In the genomic region with DNA sequence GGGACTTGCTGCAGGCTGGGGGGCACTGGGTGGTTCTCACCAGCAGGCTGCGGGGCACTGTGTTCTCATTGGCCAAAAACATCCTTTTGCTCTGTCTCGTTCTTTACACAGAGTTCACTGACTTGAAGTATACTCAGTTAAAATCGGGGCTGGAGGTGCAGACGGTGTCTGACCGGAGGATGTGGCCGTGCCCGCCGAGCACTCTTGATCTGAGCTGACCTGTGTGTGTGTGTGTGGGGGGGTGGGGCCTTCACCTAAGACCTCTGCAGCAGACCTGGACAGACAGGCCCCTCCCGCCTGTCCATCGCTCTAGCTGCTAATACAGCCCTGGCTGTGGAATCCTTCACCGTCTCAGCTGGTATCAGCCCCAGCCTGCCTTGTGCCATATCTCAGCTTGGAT, we compare ENCODE assay signal across 18 cellular contexts. TPM values are rescaled to one million over a fixed set of nuclear protein-coding genes. Genes with fewer than 3 reads are reported as not detected.
DNase-seq lines count a peak whose midpoint lies in the region; ATAC-seq and TF ChIP-seq lines count a peak whose summit lies in the region.
"Had no signal": no experiment of that assay in that cellular context is flagged by ENCODE, and none has a peak within 500 bp of the region (broad histone marks: within the 10 kb centered on the region; RNA-seq: fewer than 3 reads in every experiment).

No MANE protein-coding gene starts in this region.

- H3K9me3 Mint-ChIP-seq in activated naive CD4-positive, alpha-beta T cell treated with anti-CD3 and anti-CD28 coated beads for 36 hours, result no peaks in the 10 kb centered on the region
- H3K9me3 Mint-ChIP-seq: CD8-positive, alpha-beta memory T cell; H9 had no signal

- no peak overlapping the region for H3K4me3 ChIP-seq in colonic mucosa
- no peak overlapping the region for H3K4me3 ChIP-seq in mesenchymal stem cell (ENCODE audit: insufficient read depth in 1 of 2, low read depth in 1 of 2, low read length in 2 of 2)
- H3K4me3 ChIP-seq: BLaER1 treated with 17β-estradiol and CSF1 and Interleukin-3, amounts not matched to agents 10 nM and 100 nM had no signal

- CTCF ChIA-PET in activated naive CD4-positive, alpha-beta T cell treated with anti-CD3 and anti-CD28 coated beads for 36 hours (lab: Charles Lee), result no interaction called here

- DNase-seq in activated naive CD4-positive, alpha-beta T cell treated with anti-CD3 and anti-CD28 coated beads for 36 hours, result no peak
- DNase-seq in activated naive CD4-positive, alpha-beta T cell treated with Interleukin-2 at 50 U/mL for 16 hours, result no peak
- DNase-seq in colonic mucosa, result no peak
- no peak for DNase-seq in mesenchymal stem cell
- no peak for DNase-seq in ACHN
- no peak for DNase-seq in stimulated activated CD4-positive, alpha-beta T cell treated with anti-CD3 and anti-CD28 coated beads, Interleukin-1b, Interleukin-23, amount 100 ng/mL, for 48 hours
- DNase-seq: CD8-positive, alpha-beta memory T cell; DMS79 treated with DMSO at 0.1 percent for 48 hours; H9; NCI-H1105; NCI-H1694; NCI-H2081 treated with DMSO at 0.1 percent for 48 hours; NK-92 treated with Interleukin-12 subunit alpha and Interleukin-12 subunit beta, amount 100 ng/mL, for 24 hours had no signal

- TF ChIP-seq CTCF in colonic mucosa (IDR thresholded peaks at IDR 0.05), result no peak

- H2BK120ac ChIP-seq in mesenchymal stem cell (ENCODE audit: low read depth, low read length), result no peak overlapping the region

- H3K36me3 Mint-ChIP-seq in activated naive CD4-positive, alpha-beta T cell treated with anti-CD3 and anti-CD28 coated beads for 36 hours (ENCODE audit: low read depth), result peaks cover 42% of the 10 kb centered on the region

- H4K8ac ChIP-seq in mesenchymal stem cell (ENCODE audit: low read length), result peak overlapping the region; percentile 4

- peak overlapping the region; percentile 79 for H3K27ac ChIP-seq in colonic mucosa
- H3K27ac ChIP-seq in mesenchymal stem cell (ENCODE audit: low read length, poor library complexity, severe bottlenecking), result no peak overlapping the region

- no peak overlapping the region for H3K4me3 Mint-ChIP-seq in activated naive CD4-positive, alpha-beta T cell treated with anti-CD3 and anti-CD28 coated beads for 36 hours
- H3K4me3 Mint-ChIP-seq: H9 had no signal

- H3K14ac ChIP-seq in mesenchymal stem cell (ENCODE audit: low read length in 2 of 2), result no peak overlapping the region

- H3K4me2 ChIP-seq in mesenchymal stem cell (ENCODE audit: low read length, poor library complexity, severe bottlenecking), result no peak overlapping the region

- no peak overlapping the region for H2BK15ac ChIP-seq in mesenchymal stem cell (ENCODE audit: low read depth, poor library complexity, severe bottlenecking)

- peak overlapping the region in 1 of 2 experiments; percentile 27 for H3K23ac ChIP-seq in mesenchymal stem cell (ENCODE audit: low read length in 2 of 2)

- H2BK12ac ChIP-seq in mesenchymal stem cell (ENCODE audit: low read length in 2 of 2), result no peak overlapping the region

- no peak overlapping the region for H3K18ac ChIP-seq in mesenchymal stem cell (ENCODE audit: low read depth in 1 of 2, low read length in 2 of 2)

- H3K4me1 ChIP-seq in colonic mucosa (peaks cover 15% of the 10 kb centered on the region), mesenchymal stem cell (ENCODE audit: control insufficient read depth, insufficient read depth, low read depth, low read length) (no peaks in the 10 kb centered on the region)

- peaks cover 47% of the 10 kb centered on the region for H3K79me1 ChIP-seq in mesenchymal stem cell (replicated peaks; ENCODE audit: low read length, poor library complexity, severe bottlenecking)

- over 99% methylated on average over 11 of the region's 11 CpGs for WGBS in mesenchymal stem cell

- H2BK5ac ChIP-seq in mesenchymal stem cell (ENCODE audit: low read depth, low read length, poor library complexity, severe bottlenecking), result no peak overlapping the region

- H3K27ac Mint-ChIP-seq in activated naive CD4-positive, alpha-beta T cell treated with anti-CD3 and anti-CD28 coated beads for 36 hours, result peak overlapping the region; percentile 18
- H3K27ac Mint-ChIP-seq: H9 had no signal

- no peak overlapping the region for H2AFZ ChIP-seq in mesenchymal stem cell (ENCODE audit: low read depth, low read length)

- no peaks in the 10 kb centered on the region for H3K27me3 Mint-ChIP-seq in activated naive CD4-positive, alpha-beta T cell treated with anti-CD3 and anti-CD28 coated beads for 36 hours (ENCODE audit: low read depth)
- H3K27me3 Mint-ChIP-seq: CD8-positive, alpha-beta memory T cell had no signal

- H3K36me3 ChIP-seq in colonic mucosa (no peaks in the 10 kb centered on the region), mesenchymal stem cell (ENCODE audit: control insufficient read depth in 1 of 2, insufficient read depth in 2 of 2, low read depth in 1 of 2, low read length in 2 of 2) (peaks cover 52 to 75% of the 10 kb centered on the region in 2 experiments)

- intact Hi-C loops in activated naive CD4-positive, alpha-beta T cell treated with anti-CD3 and anti-CD28 coated beads for 36 hours (cut with micrococcal nuclease), result no loop called here
- intact Hi-C loops in colonic mucosa (cut with DNase I), result no loop called here

- H4K91ac ChIP-seq in mesenchymal stem cell (ENCODE audit: low read length), result no peak overlapping the region

- H2AK5ac ChIP-seq in mesenchymal stem cell (ENCODE audit: low read length, severe bottlenecking), result no peak overlapping the region

- in situ Hi-C loops in ACHN (cut with HindIII; ENCODE audit: low pct_ligation_motif_present, low pct_unique_long_range_greater_than_20kb, low sequenced_read_pairs), result no loop called here

- H3K9ac ChIP-seq in colonic mucosa (ENCODE audit: low read depth in 2 of 2, low read length in 2 of 2) (no peak overlapping the region), mesenchymal stem cell (ENCODE audit: low read length) (no peak overlapping the region)

- no peaks in the 10 kb centered on the region for H3K27me3 ChIP-seq in colonic mucosa
- H3K27me3 ChIP-seq in mesenchymal stem cell (ENCODE audit: control insufficient read depth in 1 of 2, insufficient read depth in 1 of 2, low read length in 2 of 2), result no peaks in the 10 kb centered on the region
- H3K27me3 ChIP-seq: BLaER1 treated with 17β-estradiol and CSF1 and Interleukin-3, amounts not matched to agents 10 nM and 100 nM; Peyer's patch had no signal

- no peak for ATAC-seq in GM18498 (IDR thresholded peaks at IDR 0.05; ENCODE audit: unreplicated experiment)
- no peak for ATAC-seq in HG03135 (IDR thresholded peaks at IDR 0.05; ENCODE audit: unreplicated experiment)
- ATAC-seq: Right ventricle myocardium inferior had no signal

- peaks cover 22% of the 10 kb centered on the region for H3K4me1 Mint-ChIP-seq in activated naive CD4-positive, alpha-beta T cell treated with anti-CD3 and anti-CD28 coated beads for 36 hours (ENCODE audit: low read depth)
- H3K4me1 Mint-ChIP-seq: H9 had no signal

- H3K9me3 ChIP-seq in colonic mucosa (no peaks in the 10 kb centered on the region), mesenchymal stem cell (ENCODE audit: control insufficient read depth, low read length) (no peaks in the 10 kb centered on the region)
- H3K9me3 ChIP-seq: BLaER1 treated with 17β-estradiol and CSF1 and Interleukin-3, amounts not matched to agents 10 nM and 100 nM; Peyer's patch had no signal

- H3K4ac ChIP-seq in mesenchymal stem cell (ENCODE audit: low read depth in 1 of 2, low read length in 2 of 2), result no peak overlapping the region

RNA-seq across cellular contexts. Expression of a gene that starts 7.1 kb away (rescaled TPM):
- total RNA-seq in activated naive CD4-positive, alpha-beta T cell treated with anti-CD3 and anti-CD28 coated beads for 36 hours, result 10 to 100 TPM; 18.8 to 21.3 TPM
- 10 to 100 TPM; 49.0 to 60.8 TPM for total RNA-seq in colonic mucosa
- polyA plus RNA-seq in mesenchymal stem cell (2013, experiment 1 of 2), result 30.4 TPM
- polyA plus RNA-seq in mesenchymal stem cell (2013, experiment 2 of 2), result 33.2 TPM

RNA-seq across cellular contexts. Expression of a gene that starts 13.8 kb away (rescaled TPM):
- 10 to 100 TPM; 26.2 to 28.2 TPM for total RNA-seq in activated naive CD4-positive, alpha-beta T cell treated with anti-CD3 and anti-CD28 coated beads for 36 hours
- 10 to 100 TPM; 31.0 to 31.1 TPM for total RNA-seq in colonic mucosa
- polyA plus RNA-seq in mesenchymal stem cell (2013, experiment 1 of 2), result 62.4 TPM
- polyA plus RNA-seq in mesenchymal stem cell (2013, experiment 2 of 2), result 62.2 TPM

RNA-seq across cellular contexts. Expression of a gene that starts 25.0 kb away (rescaled TPM):
- 10 to 100 TPM; 45.3 to 45.7 TPM for total RNA-seq in activated naive CD4-positive, alpha-beta T cell treated with anti-CD3 and anti-CD28 coated beads for 36 hours
- total RNA-seq in colonic mucosa, result 10 to 100 TPM; 38.7 to 45.5 TPM
- 36.7 TPM for polyA plus RNA-seq in mesenchymal stem cell (2013, experiment 1 of 2)
- 38.1 TPM for polyA plus RNA-seq in mesenchymal stem cell (2013, experiment 2 of 2)

RNA-seq across cellular contexts. Expression of a gene that starts 25.1 kb away (rescaled TPM):
- 10 to 100 TPM; 54.7 to 54.9 TPM for total RNA-seq in activated naive CD4-positive, alpha-beta T cell treated with anti-CD3 and anti-CD28 coated beads for 36 hours
- 10 to 100 TPM; 14.7 to 20.0 TPM for total RNA-seq in colonic mucosa
- polyA plus RNA-seq in mesenchymal stem cell (2013, experiment 1 of 2), result 7.6 TPM
- 7.5 TPM for polyA plus RNA-seq in mesenchymal stem cell (2013, experiment 2 of 2)

RNA-seq across cellular contexts. Expression of a gene that starts 57.3 kb away (rescaled TPM):
- total RNA-seq in activated naive CD4-positive, alpha-beta T cell treated with anti-CD3 and anti-CD28 coated beads for 36 hours, result under 1 TPM; 0.31 to 0.44 TPM
- total RNA-seq in colonic mucosa, result 1 to 10 TPM; 2.6 to 5.1 TPM
- polyA plus RNA-seq in mesenchymal stem cell (2013, experiment 1 of 2), result 9.1 TPM
- 8.7 TPM for polyA plus RNA-seq in mesenchymal stem cell (2013, experiment 2 of 2)
- total RNA-seq: CD8-positive, alpha-beta memory T cell had no signal
- polyA plus RNA-seq: CD8-positive, alpha-beta memory T cell had no signal
